9 cellular contexts compared by ENCODE assay signal in genomic region chrX:150508461-150509367, GRCh38. TPM values are rescaled to one million over a fixed set of nuclear protein-coding genes. Genes with fewer than 3 reads are reported as not detected.
DNase-seq lines count a peak whose midpoint lies in the region; ATAC-seq and TF ChIP-seq lines count a peak whose summit lies in the region.
"Had no signal": no experiment of that assay in that cellular context is flagged by ENCODE, and none has a peak within 500 bp of the region (broad histone marks: within the 10 kb centered on the region; RNA-seq: fewer than 3 reads in every experiment).

No MANE protein-coding gene starts in this region.

- no TSS peak for BruUV-seq in mammary epithelial cell (replicated peaks; lab: Mats Ljungman, UMichigan)

- H3K4me1 Mint-ChIP-seq in nephron progenitor cell = peaks cover 29% of the 10 kb centered on the region
- peaks cover 0 to 10% (median 0%) of the 10 kb centered on the region in 7 donors for H3K4me1 Mint-ChIP-seq in naive thymus-derived CD4-positive, alpha-beta T cell

- H3K27me3 ChIP-seq in breast epithelium (peaks cover 0 to 26% of the 10 kb centered on the region in 2 donors), mammary epithelial cell (ENCODE audit: insufficient read depth, low read length) (no peaks in the 10 kb centered on the region)
- no peaks in the 10 kb centered on the region for H3K27me3 ChIP-seq in naive thymus-derived CD4-positive, alpha-beta T cell (ENCODE audit: control insufficient read depth in 2 of 2, insufficient read depth in 2 of 2, low read length in 2 of 2)

- H3K9me3 Mint-ChIP-seq in nephron progenitor cell = peaks cover 34% of the 10 kb centered on the region
- peaks cover 0 to 2% (median 0%) of the 10 kb centered on the region in 11 donors for H3K9me3 Mint-ChIP-seq in naive thymus-derived CD4-positive, alpha-beta T cell

- no peak overlapping the region for H3K4me2 ChIP-seq in mammary epithelial cell (ENCODE audit: insufficient read depth, low read depth, low read length)

- in situ Hi-C loops in mammary epithelial cell (cut with MboI; ENCODE audit: low sequenced_read_pairs in 2 of 2) = no loop called here

- H3K4me3 ChIP-seq in breast epithelium (peak overlapping the region in 2 of 3 donors; percentile 15 to 39), mammary epithelial cell (replicated peaks in 1 of 3; ENCODE audit: insufficient read depth in 1 of 3, low read depth in 2 of 3, low read length in 3 of 3) (no peak overlapping the region), fibroblast of the aortic adventitia (ENCODE audit: low read depth, low read length) (no peak overlapping the region)
- no peak overlapping the region for H3K4me3 ChIP-seq in naive thymus-derived CD4-positive, alpha-beta T cell (ENCODE audit: low read length)

- CTCF ChIA-PET in mammary epithelial cell (lab: Charles Lee; ENCODE audit: low non-redundant PET) = no interaction called here
- CTCF ChIA-PET in naive thymus-derived CD4-positive, alpha-beta T cell (lab: Charles Lee) = no interaction called here

- peaks cover 12% of the 10 kb centered on the region for H3K27me3 Mint-ChIP-seq in nephron progenitor cell (ENCODE audit: low read depth, poor library complexity)
- no peaks in the 10 kb centered on the region for H3K27me3 Mint-ChIP-seq in naive thymus-derived CD4-positive, alpha-beta T cell

- no peaks in the 10 kb centered on the region for H4K20me1 ChIP-seq in mammary epithelial cell (ENCODE audit: insufficient read depth, low read length)

- H3K27ac Mint-ChIP-seq in nephron progenitor cell = no peak overlapping the region
- H3K27ac Mint-ChIP-seq in naive thymus-derived CD4-positive, alpha-beta T cell = no peak overlapping the region

- dilution Hi-C loops in mammary epithelial cell (cut with HindIII; ENCODE audit: low sequenced_read_pairs) = no loop called here

- peak overlapping the region; percentile 44 for H3K4me3 Mint-ChIP-seq in nephron progenitor cell
- H3K4me3 Mint-ChIP-seq in naive thymus-derived CD4-positive, alpha-beta T cell = no peak overlapping the region

- intact Hi-C loops in breast epithelium (cut with DNase I; ENCODE audit: low total_unique reads) (no loop called here), mammary epithelial cell (cut with micrococcal nuclease) (no loop called here)
- intact Hi-C loops in naive thymus-derived CD4-positive, alpha-beta T cell (cut with micrococcal nuclease) = no loop called here

- ATAC-seq in naive thymus-derived CD4-positive, alpha-beta T cell = no peak
- ATAC-seq in GM21576 (IDR thresholded peaks at IDR 0.05; ENCODE audit: unreplicated experiment) = no peak

- WGBS in mammary epithelial cell (ENCODE audit: low coverage, missing lambda C conversion rate) = 47% methylated on average over 13 of the region's 16 CpGs

- H2AFZ ChIP-seq in mammary epithelial cell (ENCODE audit: low read depth, low read length) = no peak overlapping the region

- no peaks in the 10 kb centered on the region for H3K36me3 Mint-ChIP-seq in nephron progenitor cell (ENCODE audit: low read depth)
- peaks cover 0 to 1% (median 0%) of the 10 kb centered on the region in 5 donors for H3K36me3 Mint-ChIP-seq in naive thymus-derived CD4-positive, alpha-beta T cell

- H3K27ac ChIP-seq in breast epithelium = peak overlapping the region; percentile 42 to 84
- H3K27ac ChIP-seq in mammary epithelial cell (ENCODE audit: insufficient read depth, low read depth, low read length) = no peak overlapping the region
- no peak overlapping the region for H3K27ac ChIP-seq in naive thymus-derived CD4-positive, alpha-beta T cell (ENCODE audit: low read depth, low read length)

- H3K4me1 ChIP-seq in breast epithelium (no peaks in the 10 kb centered on the region), mammary epithelial cell (ENCODE audit: insufficient read depth, low read length) (peaks cover 11% of the 10 kb centered on the region)
- H3K4me1 ChIP-seq in naive thymus-derived CD4-positive, alpha-beta T cell (ENCODE audit: control insufficient read depth in 2 of 2, insufficient read depth in 2 of 2, low read length in 2 of 2) = no peaks in the 10 kb centered on the region

- POLR2A ChIA-PET in naive thymus-derived CD4-positive, alpha-beta T cell (lab: Charles Lee) = no interaction called here

- H3K9ac ChIP-seq in mammary epithelial cell (ENCODE audit: insufficient read depth, low read length) = no peak overlapping the region

- TF ChIP-seq CTCF in breast epithelium (IDR thresholded peaks at IDR 0.05) (no peak), mammary epithelial cell (conservative IDR thresholded peaks at IDR 0.05 in 1 of 2, IDR thresholded peaks at IDR 0.05 in 1 of 2; ENCODE audit: extremely low read depth in 1 of 2, insufficient read depth in 1 of 2, low read depth in 1 of 2, low read length in 2 of 2) (no peak), fibroblast of the aortic adventitia (IDR thresholded peaks at IDR 0.05; ENCODE audit: insufficient read depth, low read length) (no peak), nephron progenitor cell (IDR thresholded peaks at IDR 0.05) (no peak)

- peak in 1 of 2 donors; percentile 23 for DNase-seq in breast epithelium (ENCODE audit: low spot score in 2 of 2)
- no peak for DNase-seq in mammary epithelial cell
- DNase-seq in fibroblast of the aortic adventitia (ENCODE audit: low read depth) = peak; percentile 67
- DNase-seq in nephron progenitor cell = peak; percentile 21
- DNase-seq in activated CD4-positive, CD25-positive, alpha-beta regulatory T cell (lab: John Stamatoyannopoulos, UW) = no peak
- DNase-seq in naive thymus-derived CD4-positive, alpha-beta T cell = no peak
- DNase-seq in NCI-H2107 (lab: John Stamatoyannopoulos, UW) = no peak
- DNase-seq: mesenchymal stem cell had no signal

- no peak for TF ChIP-seq POLR2A in breast epithelium (IDR thresholded peaks at IDR 0.05)

- no peaks in the 10 kb centered on the region for H3K79me2 ChIP-seq in mammary epithelial cell (ENCODE audit: insufficient read depth, low read length)

- H3K9me3 ChIP-seq in breast epithelium (no peaks in the 10 kb centered on the region), mammary epithelial cell (replicated peaks; ENCODE audit: insufficient read depth, low read length) (no peaks in the 10 kb centered on the region)
- H3K9me3 ChIP-seq in naive thymus-derived CD4-positive, alpha-beta T cell (ENCODE audit: control insufficient read depth in 2 of 3, low read length in 3 of 3) = no peaks in the 10 kb centered on the region

- H3K36me3 ChIP-seq in breast epithelium = no peaks in the 10 kb centered on the region
- H3K36me3 ChIP-seq in mammary epithelial cell (ENCODE audit: insufficient read depth, low read length) = no peaks in the 10 kb centered on the region
- H3K36me3 ChIP-seq in naive thymus-derived CD4-positive, alpha-beta T cell (ENCODE audit: control insufficient read depth in 2 of 3, insufficient read depth in 3 of 3, low read length in 3 of 3) = no peaks in the 10 kb centered on the region

RNA-seq across cellular contexts. Expression of gene MTM1, which starts 59.7 kb away (rescaled TPM):
- total RNA-seq in breast epithelium (10 to 100 TPM; 14.7 to 17.3 (median 14.7) TPM), mammary epithelial cell (10 to 100 TPM; 16.3 to 18.5 TPM), fibroblast of the aortic adventitia (ENCODE audit: low replicate concordance) (9.1 and 10.8 TPM in 2 replicates)
- 4.4 TPM for polyA plus RNA-seq in mammary epithelial cell
- polyA minus RNA-seq in mammary epithelial cell = 19.5 TPM
- 10 to 100 TPM; 21.8 to 34.7 (median 28.8) TPM for total RNA-seq in naive thymus-derived CD4-positive, alpha-beta T cell
- 10 to 100 TPM; 11.9 to 14.7 TPM for polyA plus RNA-seq in naive thymus-derived CD4-positive, alpha-beta T cell

Comparison
In these comparisons a context has a peak if more than half of its experiments do, and no peak if none do; other contexts are left out.
1. H3K27ac ChIP-seq: peak in breast epithelium (2 of 2); none in mammary epithelial cell (single experiment) and naive thymus-derived CD4-positive, alpha-beta T cell (single experiment).
2. H3K4me3 ChIP-seq: peak in breast epithelium (2 of 3); none in mammary epithelial cell (0 of 3), fibroblast of the aortic adventitia (single experiment) and naive thymus-derived CD4-positive, alpha-beta T cell (single experiment).
3. DNase-seq: peak in fibroblast of the aortic adventitia (single experiment) and nephron progenitor cell (single experiment); none in mammary epithelial cell (single experiment), activated CD4-positive, CD25-positive, alpha-beta regulatory T cell (0 of 4), naive thymus-derived CD4-positive, alpha-beta T cell (0 of 9) and NCI-H2107 (single experiment).